In the genomic region with DNA sequence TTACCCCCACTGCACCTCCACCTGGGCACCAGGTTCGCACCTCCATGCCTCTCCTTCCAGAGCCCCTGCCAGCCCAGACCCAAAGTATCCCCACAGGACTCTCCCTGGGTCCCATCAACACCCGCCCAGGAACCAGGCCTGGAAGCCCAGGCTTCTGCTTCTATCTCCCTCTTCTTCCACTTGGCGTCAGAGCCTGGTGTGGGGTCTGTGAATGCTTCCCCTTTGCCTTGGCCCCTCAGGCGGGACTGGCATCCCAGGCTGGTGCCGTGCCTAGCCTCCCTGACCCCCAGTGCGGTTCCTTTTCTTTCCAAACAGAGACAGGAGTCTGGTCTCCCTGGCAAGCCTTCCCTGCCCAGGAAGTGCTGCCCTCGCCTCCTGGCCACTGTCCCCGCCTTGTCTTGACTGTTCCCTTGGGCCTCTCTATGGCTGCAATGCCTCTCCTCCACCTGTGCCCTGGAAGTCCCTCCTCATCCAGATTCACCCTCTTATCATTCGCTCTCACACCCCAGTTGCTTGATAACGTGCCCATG, we compare ENCODE assay signal across 24 cellular contexts.
"Had no signal": no experiment of that assay in that cellular context is flagged by ENCODE, and none has a peak within 500 bp of the region (broad histone marks: within the 10 kb centered on the region; RNA-seq: fewer than 3 reads in every experiment).

No MANE protein-coding gene starts in this region.

- H3K9me3 ChIP-seq: adrenal gland had no signal

- H3K27me3 Mint-ChIP-seq: activated B cell treated with CpG ODN at 0.5 μM for 24 hours had no signal

- H3K27ac ChIP-seq: adrenal gland, KMS-11 had no signal

- DNase-seq: activated B cell treated with CpG ODN at 0.5 μM for 24 hours; activated CD4-positive, alpha-beta T cell treated with anti-CD3 and anti-CD28 coated beads for 1 hour; activated CD4-positive, alpha-beta T cell treated with anti-CD3 and anti-CD28 coated beads, Interleukin-2, amount 10 ng/mL, durations not matched to agents 24 days and 14 days; activated CD4-positive, alpha-beta T cell treated with anti-CD3 and anti-CD28 coated beads, Interleukin-2, amount 50 U/mL, for 48 hours; activated naive CD4-positive, alpha-beta T cell treated with anti-CD3 and anti-CD28 coated beads, Interleukin-2, amount 50 U/mL, for 16 hours; activated naive CD8-positive, alpha-beta T cell treated with anti-CD3 and anti-CD28 coated beads, Interleukin-2, amount 10 ng/mL, durations not matched to agents 7 days and 5 days; activated T-cell treated with anti-CD3 and anti-CD28 coated beads for 4 hours; activated T-cell treated with anti-CD3 and anti-CD28 coated beads, Interleukin-2, amount 50 U/mL, for 48 hours; anterior cingulate cortex; central memory CD4-positive, alpha-beta T cell; NCI-H1092; NCI-H1417; NCI-H1930; NCI-H2107; NCI-H2171 treated with DMSO at 0.1 percent for 48 hours; NCI-H226; NCI-H510A; NCI-H526 treated with DMSO at 0.1 percent for 48 hours; SIG-M5; T-helper 17 cell; T-helper 9 cell had no signal

- H3K36me3 Mint-ChIP-seq: activated naive CD8-positive, alpha-beta T cell treated with anti-CD3 and anti-CD28 coated beads, Interleukin-2, amount 10 ng/mL, durations not matched to agents 7 days and 5 days had no signal

- H3K27me3 ChIP-seq: adrenal gland had no signal

- H3K9me3 Mint-ChIP-seq: activated B cell treated with CpG ODN at 0.5 μM for 24 hours; activated CD4-positive, alpha-beta T cell treated with anti-CD3 and anti-CD28 coated beads, Interleukin-2, amount 10 ng/mL, durations not matched to agents 24 days and 14 days; activated naive CD8-positive, alpha-beta T cell treated with anti-CD3 and anti-CD28 coated beads, Interleukin-2, amount 10 ng/mL, durations not matched to agents 7 days and 5 days had no signal

- FAIRE-seq: bronchial epithelial cell had no signal

- H3K4me1 Mint-ChIP-seq: T-helper 17 cell had no signal

- H3K4me1 ChIP-seq: adrenal gland had no signal

- H3K27ac Mint-ChIP-seq: activated B cell treated with CpG ODN at 0.5 μM for 24 hours; activated CD4-positive, alpha-beta T cell treated with anti-CD3 and anti-CD28 coated beads, Interleukin-2, amount 10 ng/mL, durations not matched to agents 24 days and 14 days; activated naive CD8-positive, alpha-beta T cell treated with anti-CD3 and anti-CD28 coated beads, Interleukin-2, amount 10 ng/mL, durations not matched to agents 7 days and 5 days; T-helper 17 cell had no signal

- H3K4me3 ChIP-seq: adrenal gland had no signal

- H3K4me2 ChIP-seq: KMS-11 had no signal

- ATAC-seq: T-helper 17 cell had no signal

- H3K9ac ChIP-seq: KMS-11 had no signal

- H3K4me3 Mint-ChIP-seq: activated B cell treated with CpG ODN at 0.5 μM for 24 hours; activated CD4-positive, alpha-beta T cell treated with anti-CD3 and anti-CD28 coated beads, Interleukin-2, amount 10 ng/mL, durations not matched to agents 24 days and 14 days; activated naive CD8-positive, alpha-beta T cell treated with anti-CD3 and anti-CD28 coated beads, Interleukin-2, amount 10 ng/mL, durations not matched to agents 7 days and 5 days; T-helper 17 cell had no signal

- H3K36me3 ChIP-seq: adrenal gland had no signal
